1 cellular context compared by ENCODE assay signal in the genomic region with DNA sequence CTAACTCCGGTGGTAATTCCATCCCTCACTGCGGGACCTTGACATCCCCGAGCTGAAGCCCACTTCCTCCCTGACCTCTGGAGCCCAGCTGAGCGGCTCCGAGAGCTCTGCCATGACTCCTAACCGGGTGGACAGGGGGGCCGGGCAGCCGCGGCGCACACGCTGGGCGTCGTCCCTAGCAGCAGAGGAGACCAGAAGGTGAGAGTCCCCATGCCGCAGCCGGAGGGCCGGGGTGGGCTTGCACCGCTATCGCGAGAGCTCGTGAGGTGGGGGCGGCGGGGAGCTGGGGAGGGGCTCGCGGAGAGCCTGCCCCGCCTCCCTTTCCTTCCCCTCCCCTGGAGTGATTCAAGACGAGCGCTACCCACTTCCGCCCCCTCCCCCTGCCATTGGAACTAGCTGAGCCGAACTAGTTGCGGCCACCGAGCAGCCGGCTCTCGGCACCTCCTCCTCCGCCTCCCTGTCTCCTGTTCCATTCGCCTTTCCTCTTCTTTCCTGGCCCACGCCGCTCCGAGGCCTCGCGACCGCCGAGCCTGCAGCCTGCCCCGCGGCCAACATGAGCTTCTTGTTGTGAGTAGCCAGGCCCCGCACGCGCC.
TF ChIP-seq lines count a peak whose summit lies in the region.

Gene MOB1B, plus strand, starts transcription at position 386 of the 593 bp plus-strand sequence. Its CDS starts 168 bp downstream, at position 554.

TF ChIP-seq in HCT116, 20 proteins besides CTCF, POLR2A, EP300 and RAD21 (continued from another document):
- TF ChIP-seq ZBTB33 (IDR thresholded peaks at IDR 0.05; ENCODE audit: extremely low read depth, insufficient replicate concordance, low read length) (peak; percentile 89), JUND (IDR thresholded peaks at IDR 0.05) (no peak), YY1 (IDR thresholded peaks at IDR 0.05; ENCODE audit: extremely low read depth, insufficient replicate concordance, low read depth, low read length) (no peak), CEBPB (IDR thresholded peaks at IDR 0.05; ENCODE audit: low read depth) (no peak), ZNF274 (IDR thresholded peaks at IDR 0.05; ENCODE audit: low read depth, low read length) (no peak)
- TF ChIP-seq, protein P1, sequence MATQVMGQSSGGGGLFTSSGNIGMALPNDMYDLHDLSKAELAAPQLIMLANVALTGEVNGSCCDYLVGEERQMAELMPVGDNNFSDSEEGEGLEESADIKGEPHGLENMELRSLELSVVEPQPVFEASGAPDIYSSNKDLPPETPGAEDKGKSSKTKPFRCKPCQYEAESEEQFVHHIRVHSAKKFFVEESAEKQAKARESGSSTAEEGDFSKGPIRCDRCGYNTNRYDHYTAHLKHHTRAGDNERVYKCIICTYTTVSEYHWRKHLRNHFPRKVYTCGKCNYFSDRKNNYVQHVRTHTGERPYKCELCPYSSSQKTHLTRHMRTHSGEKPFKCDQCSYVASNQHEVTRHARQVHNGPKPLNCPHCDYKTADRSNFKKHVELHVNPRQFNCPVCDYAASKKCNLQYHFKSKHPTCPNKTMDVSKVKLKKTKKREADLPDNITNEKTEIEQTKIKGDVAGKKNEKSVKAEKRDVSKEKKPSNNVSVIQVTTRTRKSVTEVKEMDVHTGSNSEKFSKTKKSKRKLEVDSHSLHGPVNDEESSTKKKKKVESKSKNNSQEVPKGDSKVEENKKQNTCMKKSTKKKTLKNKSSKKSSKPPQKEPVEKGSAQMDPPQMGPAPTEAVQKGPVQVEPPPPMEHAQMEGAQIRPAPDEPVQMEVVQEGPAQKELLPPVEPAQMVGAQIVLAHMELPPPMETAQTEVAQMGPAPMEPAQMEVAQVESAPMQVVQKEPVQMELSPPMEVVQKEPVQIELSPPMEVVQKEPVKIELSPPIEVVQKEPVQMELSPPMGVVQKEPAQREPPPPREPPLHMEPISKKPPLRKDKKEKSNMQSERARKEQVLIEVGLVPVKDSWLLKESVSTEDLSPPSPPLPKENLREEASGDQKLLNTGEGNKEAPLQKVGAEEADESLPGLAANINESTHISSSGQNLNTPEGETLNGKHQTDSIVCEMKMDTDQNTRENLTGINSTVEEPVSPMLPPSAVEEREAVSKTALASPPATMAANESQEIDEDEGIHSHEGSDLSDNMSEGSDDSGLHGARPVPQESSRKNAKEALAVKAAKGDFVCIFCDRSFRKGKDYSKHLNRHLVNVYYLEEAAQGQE (IDR thresholded peaks at IDR 0.05; ENCODE audit: low read depth): no peak
TF ChIP-seq in HCT116: peak in this region for 8.
